Comparison of ENCODE assay signal across 18 cellular contexts in the genomic region with DNA sequence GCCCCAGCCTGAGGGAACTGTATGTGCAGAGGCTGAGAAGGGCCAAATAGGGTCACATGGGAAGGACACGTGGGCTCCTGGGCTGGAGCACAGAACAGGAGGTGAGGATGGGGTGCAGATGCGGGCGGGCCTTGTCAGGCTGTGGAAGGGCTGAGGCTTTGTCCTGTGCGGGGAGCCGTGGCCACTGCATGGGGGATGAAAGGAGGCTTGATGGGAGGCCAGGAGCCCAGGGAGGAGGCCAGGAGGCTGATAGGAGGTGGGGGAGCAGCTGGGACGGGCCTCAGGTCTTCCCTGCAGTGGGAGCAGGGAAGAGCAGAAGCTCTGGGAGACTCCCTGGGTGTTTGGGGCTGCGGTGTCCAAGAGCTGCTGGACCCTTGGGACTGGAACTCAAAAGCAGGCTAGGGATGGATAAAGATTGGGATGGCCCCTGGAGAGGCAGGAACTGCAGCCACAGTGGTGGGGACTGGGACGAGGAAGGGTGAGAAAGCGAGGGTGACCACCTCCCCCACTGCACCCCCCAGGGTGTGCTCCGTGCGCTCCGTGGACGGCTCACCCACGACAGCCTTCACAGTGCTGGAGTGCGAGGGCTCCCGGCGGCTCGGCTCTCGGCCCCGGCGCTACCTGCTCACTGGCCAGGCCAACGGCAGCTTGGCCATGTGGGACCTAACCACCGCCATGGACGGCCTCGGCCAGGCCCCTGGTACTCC. TPM values are rescaled to one million over a fixed set of nuclear protein-coding genes. Genes with fewer than 3 reads are reported as not detected.
DNase-seq lines count a peak whose midpoint lies in the region; ATAC-seq and TF ChIP-seq lines count a peak whose summit lies in the region.
"Had no signal": no experiment of that assay in that cellular context is flagged by ENCODE, and none has a peak within 500 bp of the region (broad histone marks: within the 10 kb centered on the region; RNA-seq: fewer than 3 reads in every experiment).

No MANE protein-coding gene starts in this region.

- DNase-seq in Right ventricle myocardium inferior (ENCODE audit: missing footprints) (peak; percentile 21), left cardiac atrium (no peak), neural crest cell (ENCODE audit: low read depth, low spot score) (no peak), type B pancreatic cell (ENCODE audit: extremely low spot score, unreplicated experiment) (peak; percentile 62)
- DNase-seq in stimulated activated naive CD4-positive, alpha-beta T cell treated with Interleukin-2 at 50 U/mL for 16 hours (lab: John Stamatoyannopoulos, UW), result no peak
- DNase-seq: C1 segment of cervical spinal cord, GDM1, HFFc6, NCI-H1048, NCI-H1436 treated with DMSO at 0.1 percent for 48 hours, NCI-H2029 treated with DMSO at 0.1 percent for 48 hours, NCI-H510A treated with DMSO at 0.1 percent for 48 hours, SHP77 treated with DMSO at 0.1 percent for 48 hours had no signal

- H3K9me3 Mint-ChIP-seq in brain, result peaks cover 0 to 2% (median 0%) of the 10 kb centered on the region in 5 experiments
- H3K9me3 Mint-ChIP-seq in neural crest cell, result peaks cover 3% of the 10 kb centered on the region
- H3K9me3 Mint-ChIP-seq in type B pancreatic cell, result no peaks in the 10 kb centered on the region
- H3K9me3 Mint-ChIP-seq: HFFc6 had no signal

- peaks cover 24% of the 10 kb centered on the region for H3K36me3 Mint-ChIP-seq in brain
- peaks cover 13% of the 10 kb centered on the region for H3K36me3 Mint-ChIP-seq in neural crest cell (ENCODE audit: low read depth)
- H3K36me3 Mint-ChIP-seq in type B pancreatic cell, result peaks cover 3% of the 10 kb centered on the region

- H3K4me3 Mint-ChIP-seq in brain, result no peak overlapping the region
- no peak overlapping the region for H3K4me3 Mint-ChIP-seq in neural crest cell
- H3K4me3 Mint-ChIP-seq in type B pancreatic cell, result no peak overlapping the region
- H3K4me3 Mint-ChIP-seq: HFFc6 had no signal

- no peak for TF ChIP-seq CTCF in brain (conservative IDR thresholded peaks at IDR 0.05)
- no peak for TF ChIP-seq CTCF in neural crest cell (conservative IDR thresholded peaks at IDR 0.05)
- no peak for TF ChIP-seq CTCF in type B pancreatic cell (conservative IDR thresholded peaks at IDR 0.05)

- ATAC-seq in Right ventricle myocardium inferior (no peak), left cardiac atrium (no peak), GM19324 (IDR thresholded peaks at IDR 0.05; ENCODE audit: low FRiP score, unreplicated experiment) (no peak), GM18517 (IDR thresholded peaks at IDR 0.05; ENCODE audit: unreplicated experiment) (no peak)
- ATAC-seq: HepG2, Panc1 had no signal

- intact Hi-C loops in Right ventricle myocardium inferior (cut with DNase I), result no loop called here
- intact Hi-C loops in left cardiac atrium (cut with DNase I), result loop anchor here (10.0 kb wide), 2 partner anchors 65 to 285 kb away; no protein-coding TSS in a partner anchor

- H3K4me1 Mint-ChIP-seq in brain (peaks cover 30% of the 10 kb centered on the region), neural crest cell (peaks cover 42% of the 10 kb centered on the region), type B pancreatic cell (ENCODE audit: unreplicated experiment) (peaks cover 7% of the 10 kb centered on the region)

- H3K27ac Mint-ChIP-seq in brain (peak overlapping the region in 3 of 5 experiments; percentile 45 to 56 (median 55)), neural crest cell (ENCODE audit: unreplicated experiment) (peak overlapping the region; percentile 43), type B pancreatic cell (no peak overlapping the region)
- H3K27ac Mint-ChIP-seq: HFFc6 had no signal

- no peaks in the 10 kb centered on the region for H3K27me3 Mint-ChIP-seq in brain
- H3K27me3 Mint-ChIP-seq in neural crest cell (ENCODE audit: low read depth), result peaks cover 3% of the 10 kb centered on the region
- H3K27me3 Mint-ChIP-seq in type B pancreatic cell, result peaks cover 8% of the 10 kb centered on the region

RNA-seq across cellular contexts. Expression of a gene that starts 11.3 kb away (rescaled TPM):
- 324 TPM for total RNA-seq in Right ventricle myocardium inferior
- 100 to 1,000 TPM; 272 to 361 TPM for total RNA-seq in left cardiac atrium
- polyA plus RNA-seq in brain (ENCODE audit: insufficient read depth, low read depth, low replicate concordance), result 50.0 TPM
- 125 TPM in 2 replicates for total RNA-seq in neural crest cell
- total RNA-seq in type B pancreatic cell (ENCODE audit: low replicate concordance), result 31.8 and 145 TPM in 2 replicates

RNA-seq across cellular contexts. Expression of a gene that starts 13.2 kb away (rescaled TPM):
- total RNA-seq in Right ventricle myocardium inferior, result 20.6 TPM
- 10 to 100 TPM; 23.5 to 24.4 TPM for total RNA-seq in left cardiac atrium
- polyA plus RNA-seq in brain (ENCODE audit: insufficient read depth, low read depth, low replicate concordance), result 57.3 TPM
- 72.0 and 76.3 TPM in 2 replicates for total RNA-seq in neural crest cell
- 54.6 and 55.4 TPM in 2 replicates for total RNA-seq in type B pancreatic cell (ENCODE audit: low replicate concordance)

Comparison
In these comparisons a context has a peak if more than half of its experiments do, and no peak if none do; other contexts are left out.
1. DNase-seq: peak in Right ventricle myocardium inferior (single experiment) and type B pancreatic cell (single experiment); none in left cardiac atrium (single experiment), neural crest cell (single experiment) and stimulated activated naive CD4-positive, alpha-beta T cell treated with Interleukin-2 at 50 U/mL for 16 hours (single experiment).